ENCODE assay signal across 13 cellular contexts in genomic region chr12:65699251-65699650, GRCh38.
DNase-seq lines count a peak whose midpoint lies in the region; ATAC-seq, FAIRE-seq and TF ChIP-seq lines count a peak whose summit lies in the region.
"Had no signal": no experiment of that assay in that cellular context is flagged by ENCODE, and none has a peak within 500 bp of the region (broad histone marks: within the 10 kb centered on the region; RNA-seq: fewer than 3 reads in every experiment).

No MANE protein-coding gene starts in this region.

- peaks cover 18% of the 10 kb centered on the region for H3K27me3 ChIP-seq in left ventricle myocardium inferior (ENCODE audit: low read depth)
- peaks cover 3% of the 10 kb centered on the region for H3K27me3 ChIP-seq in upper lobe of right lung
- H3K27me3 ChIP-seq in tibial artery = no peaks in the 10 kb centered on the region

- H3K9me3 ChIP-seq in left ventricle myocardium inferior (replicated peaks) (peaks cover 2% of the 10 kb centered on the region), upper lobe of right lung (no peaks in the 10 kb centered on the region), tibial artery (no peaks in the 10 kb centered on the region), kidney (ENCODE audit: control insufficient read depth in 1 of 2, low read length in 2 of 2) (no peaks in the 10 kb centered on the region)

- no peak for FAIRE-seq in kidney (lab: Jason Lieb, UNC)

- H3K27ac ChIP-seq in left ventricle myocardium inferior (replicated peaks) (no peak overlapping the region), upper lobe of right lung (no peak overlapping the region), tibial artery (no peak overlapping the region), kidney (ENCODE audit: low read depth in 2 of 2, low read length in 2 of 2) (no peak overlapping the region), caudate nucleus (ENCODE audit: low read depth, low read length) (no peak overlapping the region)

- H3K36me3 ChIP-seq in left ventricle myocardium inferior = no peaks in the 10 kb centered on the region
- H3K36me3 ChIP-seq in upper lobe of right lung = no peaks in the 10 kb centered on the region
- no peaks in the 10 kb centered on the region for H3K36me3 ChIP-seq in tibial artery
- H3K36me3 ChIP-seq in kidney (ENCODE audit: control insufficient read depth in 1 of 2, insufficient read depth in 2 of 2, low read length in 2 of 2) = no peaks in the 10 kb centered on the region

- H3K4me1 ChIP-seq in left ventricle myocardium inferior = no peaks in the 10 kb centered on the region
- H3K4me1 ChIP-seq in upper lobe of right lung = no peaks in the 10 kb centered on the region
- H3K4me1 ChIP-seq in tibial artery = peaks cover 0 to 9% (median 5%) of the 10 kb centered on the region in 4 donors
- peaks cover 0 to 6% of the 10 kb centered on the region in 2 donors for H3K4me1 ChIP-seq in kidney (ENCODE audit: control insufficient read depth in 1 of 2, insufficient read depth in 1 of 2, low read depth in 1 of 2, low read length in 2 of 2)

- intact Hi-C loops in left ventricle myocardium inferior (cut with micrococcal nuclease) = no loop called here
- intact Hi-C loops in Right ventricle myocardium superior (cut with DNase I) = no loop called here
- intact Hi-C loops in upper lobe of right lung (cut with DNase I) = no loop called here
- intact Hi-C loops in tibial artery (cut with DNase I; ENCODE audit: low total_unique reads) = no loop called here
- intact Hi-C loops in kidney (cut with DNase I) = no loop called here

- H3K4me3 ChIP-seq in left ventricle myocardium inferior (no peak overlapping the region), epithelial cell of proximal tubule (ENCODE audit: low read depth, low read length) (no peak overlapping the region), upper lobe of right lung (no peak overlapping the region), tibial artery (no peak overlapping the region), kidney (ENCODE audit: low read length in 2 of 2) (no peak overlapping the region)

- ATAC-seq in Right ventricle myocardium superior (ENCODE audit: poor library complexity) (no peak), upper lobe of right lung (peak; percentile 51)
- ATAC-seq: activated CD8-positive, alpha-beta T cell treated with anti-CD3 and anti-CD28 coated beads for 36 hours had no signal

- H3K9ac ChIP-seq in kidney (ENCODE audit: low read length in 2 of 2) = no peak overlapping the region

- TF ChIP-seq CTCF in left ventricle myocardium inferior (IDR thresholded peaks at IDR 0.05; ENCODE audit: borderline replicate concordance) (peak; percentile 18), epithelial cell of proximal tubule (conservative IDR thresholded peaks at IDR 0.05; ENCODE audit: low read depth, low read length) (peak; percentile 58), upper lobe of right lung (IDR thresholded peaks at IDR 0.05) (peak; percentile 24), tibial artery (IDR thresholded peaks at IDR 0.05) (peak in 1 of 2 experiments; percentile 26), kidney (IDR thresholded peaks at IDR 0.05; ENCODE audit: borderline replicate concordance, extremely low read depth, insufficient read depth) (no peak)

- DNase-seq in left ventricle myocardium inferior = no peak
- no peak for DNase-seq in Right ventricle myocardium superior
- peak; percentile 76 for DNase-seq in RPMI7951 (ENCODE audit: low read depth)
- no peak for DNase-seq in epithelial cell of proximal tubule (ENCODE audit: low read depth)
- no peak for DNase-seq in upper lobe of right lung
- no peak for DNase-seq in tibial artery
- no peak for DNase-seq in kidney
- DNase-seq in caudate nucleus (lab: John Stamatoyannopoulos, UW) = no peak
- DNase-seq: activated CD8-positive, alpha-beta T cell treated with anti-CD3 and anti-CD28 coated beads for 36 hours; CD4-positive, CD25-positive, alpha-beta regulatory T cell; GOT3; NK-92 treated with Interleukin-12 subunit alpha and Interleukin-12 subunit beta, amount 100 ng/mL, for 24 hours; stimulated activated CD8-positive, alpha-beta memory T cell treated with anti-CD3 and anti-CD28 coated beads, Interleukin-4, amount 100 ng/mL, for 48 hours had no signal
